Comparison of ENCODE assay signal across 1 cellular context in the genomic region with DNA sequence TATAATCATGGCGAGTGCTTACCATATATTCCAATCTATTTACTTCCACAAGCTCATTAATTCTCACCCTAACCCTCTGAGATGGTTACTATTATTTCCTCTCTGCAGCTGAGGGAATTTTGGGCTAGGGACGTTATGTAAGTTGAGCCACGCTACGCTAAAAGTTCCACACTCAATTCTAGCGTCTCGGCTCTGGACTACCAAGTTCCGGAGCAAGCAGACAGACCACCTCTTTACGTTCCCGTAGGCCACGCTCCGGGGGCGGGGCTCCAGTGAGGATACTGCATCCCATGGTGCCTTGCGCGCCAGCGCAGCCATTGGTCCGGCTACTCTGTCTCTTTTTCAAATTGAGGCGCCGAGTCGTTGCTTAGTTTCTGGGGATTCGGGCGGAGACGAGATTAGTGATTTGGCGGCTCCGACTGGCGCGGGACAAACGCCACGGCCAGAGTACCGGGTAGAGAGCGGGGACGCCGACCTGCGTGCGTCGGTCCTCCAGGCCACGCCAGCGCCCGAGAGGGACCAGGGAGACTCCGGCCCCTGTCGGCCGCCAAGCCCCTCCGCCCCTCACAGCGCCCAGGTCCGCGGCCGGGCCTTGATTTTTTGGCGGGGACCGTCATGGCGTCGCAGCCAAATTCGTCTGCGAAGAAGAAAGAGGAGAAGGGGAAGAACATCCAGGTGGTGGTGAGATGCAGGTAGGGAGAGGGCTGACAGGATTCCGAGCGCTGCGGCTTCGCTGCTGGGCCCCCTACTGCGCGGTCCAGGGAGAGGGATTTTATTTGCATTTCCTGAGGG.
TF ChIP-seq lines count a peak whose summit lies in the region.

Gene KIF11, plus strand, starts transcription at position 370 of the 792 bp plus-strand sequence. Its CDS starts 246 bp downstream, at position 616.

TF ChIP-seq in HEK293, 187 proteins besides CTCF, POLR2A, EP300 and RAD21 (continued from another document):
- TF ChIP-seq ZNF473 (tag by site-specific recombination; IDR thresholded peaks at IDR 0.05) (no peak), ZNF501 (tag by site-specific recombination; IDR thresholded peaks at IDR 0.05) (peak; percentile 94), ZNF423 (tag by site-specific recombination; IDR thresholded peaks at IDR 0.05) (0 out of 2 replicates have a peak, but pooled peaks have one; percentile 49), ZNF623 (tag by site-specific recombination; IDR thresholded peaks at IDR 0.05) (0 out of 2 replicates have a peak, but pooled peaks have one; percentile 5), ZNF10 (tag by site-specific recombination; IDR thresholded peaks at IDR 0.05) (peak; percentile 20; the same call in 1 of the 2 replicates), ZSCAN5A (tag by site-specific recombination; IDR thresholded peaks at IDR 0.05) (peak; percentile 72; the same call in 1 of the 2 replicates), ZFP69B (tag by site-specific recombination; IDR thresholded peaks at IDR 0.05) (0 out of 2 replicates have a peak, but pooled peaks have one; percentile 24), ZEB2 (tag by site-specific recombination; IDR thresholded peaks at IDR 0.05) (peak; percentile 84), ZNF311 (tag by site-specific recombination; IDR thresholded peaks at IDR 0.05; ENCODE audit: borderline replicate concordance) (no peak), ZNF610 (tag by site-specific recombination; IDR thresholded peaks at IDR 0.05; ENCODE audit: borderline replicate concordance) (no peak; the same call in 1 of the 2 replicates), ZNF660 (tag by site-specific recombination; IDR thresholded peaks at IDR 0.05) (peak; percentile 73; the same call in 1 of the 2 replicates), ZNF146 (tag by site-specific recombination; IDR thresholded peaks at IDR 0.05) (peak; percentile 9; the same call in 1 of the 2 replicates), ZBTB44 (tag by site-specific recombination; IDR thresholded peaks at IDR 0.05) (no peak), BCL11A (tag by site-specific recombination; IDR thresholded peaks at IDR 0.05; ENCODE audit: low read depth) (no peak), ZNF707 (tag by site-specific recombination; IDR thresholded peaks at IDR 0.05) (no peak), ZSCAN4 (tag by site-specific recombination; IDR thresholded peaks at IDR 0.05) (0 out of 2 replicates have a peak, but pooled peaks have one; percentile 40), ZNF335 (tag by site-specific recombination; conservative IDR thresholded peaks at IDR 0.05) (peak; percentile 86), BCL11B (tag by site-specific recombination; IDR thresholded peaks at IDR 0.05; ENCODE audit: low read depth) (peak; percentile 58; the same call in 1 of the 2 replicates), ZSCAN16 (tag by site-specific recombination; IDR thresholded peaks at IDR 0.05) (no peak), GFI1B (tag by site-specific recombination; IDR thresholded peaks at IDR 0.05) (peak; percentile 6; the same call in 1 of the 2 replicates), ZNF555 (tag by site-specific recombination; conservative IDR thresholded peaks at IDR 0.05) (no peak), ZNF391 (tag by site-specific recombination; IDR thresholded peaks at IDR 0.05; ENCODE audit: borderline replicate concordance, low read depth) (peak; percentile 41; the same call in 1 of the 2 replicates), ZNF24 (tag by site-specific recombination; IDR thresholded peaks at IDR 0.05) (peak; percentile 64)
- TF ChIP-seq, protein P1, sequence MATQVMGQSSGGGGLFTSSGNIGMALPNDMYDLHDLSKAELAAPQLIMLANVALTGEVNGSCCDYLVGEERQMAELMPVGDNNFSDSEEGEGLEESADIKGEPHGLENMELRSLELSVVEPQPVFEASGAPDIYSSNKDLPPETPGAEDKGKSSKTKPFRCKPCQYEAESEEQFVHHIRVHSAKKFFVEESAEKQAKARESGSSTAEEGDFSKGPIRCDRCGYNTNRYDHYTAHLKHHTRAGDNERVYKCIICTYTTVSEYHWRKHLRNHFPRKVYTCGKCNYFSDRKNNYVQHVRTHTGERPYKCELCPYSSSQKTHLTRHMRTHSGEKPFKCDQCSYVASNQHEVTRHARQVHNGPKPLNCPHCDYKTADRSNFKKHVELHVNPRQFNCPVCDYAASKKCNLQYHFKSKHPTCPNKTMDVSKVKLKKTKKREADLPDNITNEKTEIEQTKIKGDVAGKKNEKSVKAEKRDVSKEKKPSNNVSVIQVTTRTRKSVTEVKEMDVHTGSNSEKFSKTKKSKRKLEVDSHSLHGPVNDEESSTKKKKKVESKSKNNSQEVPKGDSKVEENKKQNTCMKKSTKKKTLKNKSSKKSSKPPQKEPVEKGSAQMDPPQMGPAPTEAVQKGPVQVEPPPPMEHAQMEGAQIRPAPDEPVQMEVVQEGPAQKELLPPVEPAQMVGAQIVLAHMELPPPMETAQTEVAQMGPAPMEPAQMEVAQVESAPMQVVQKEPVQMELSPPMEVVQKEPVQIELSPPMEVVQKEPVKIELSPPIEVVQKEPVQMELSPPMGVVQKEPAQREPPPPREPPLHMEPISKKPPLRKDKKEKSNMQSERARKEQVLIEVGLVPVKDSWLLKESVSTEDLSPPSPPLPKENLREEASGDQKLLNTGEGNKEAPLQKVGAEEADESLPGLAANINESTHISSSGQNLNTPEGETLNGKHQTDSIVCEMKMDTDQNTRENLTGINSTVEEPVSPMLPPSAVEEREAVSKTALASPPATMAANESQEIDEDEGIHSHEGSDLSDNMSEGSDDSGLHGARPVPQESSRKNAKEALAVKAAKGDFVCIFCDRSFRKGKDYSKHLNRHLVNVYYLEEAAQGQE (tag by site-specific recombination; IDR thresholded peaks at IDR 0.05) = peak; percentile 39; the same call in 1 of the 2 replicates
- TF ChIP-seq, protein P2, sequence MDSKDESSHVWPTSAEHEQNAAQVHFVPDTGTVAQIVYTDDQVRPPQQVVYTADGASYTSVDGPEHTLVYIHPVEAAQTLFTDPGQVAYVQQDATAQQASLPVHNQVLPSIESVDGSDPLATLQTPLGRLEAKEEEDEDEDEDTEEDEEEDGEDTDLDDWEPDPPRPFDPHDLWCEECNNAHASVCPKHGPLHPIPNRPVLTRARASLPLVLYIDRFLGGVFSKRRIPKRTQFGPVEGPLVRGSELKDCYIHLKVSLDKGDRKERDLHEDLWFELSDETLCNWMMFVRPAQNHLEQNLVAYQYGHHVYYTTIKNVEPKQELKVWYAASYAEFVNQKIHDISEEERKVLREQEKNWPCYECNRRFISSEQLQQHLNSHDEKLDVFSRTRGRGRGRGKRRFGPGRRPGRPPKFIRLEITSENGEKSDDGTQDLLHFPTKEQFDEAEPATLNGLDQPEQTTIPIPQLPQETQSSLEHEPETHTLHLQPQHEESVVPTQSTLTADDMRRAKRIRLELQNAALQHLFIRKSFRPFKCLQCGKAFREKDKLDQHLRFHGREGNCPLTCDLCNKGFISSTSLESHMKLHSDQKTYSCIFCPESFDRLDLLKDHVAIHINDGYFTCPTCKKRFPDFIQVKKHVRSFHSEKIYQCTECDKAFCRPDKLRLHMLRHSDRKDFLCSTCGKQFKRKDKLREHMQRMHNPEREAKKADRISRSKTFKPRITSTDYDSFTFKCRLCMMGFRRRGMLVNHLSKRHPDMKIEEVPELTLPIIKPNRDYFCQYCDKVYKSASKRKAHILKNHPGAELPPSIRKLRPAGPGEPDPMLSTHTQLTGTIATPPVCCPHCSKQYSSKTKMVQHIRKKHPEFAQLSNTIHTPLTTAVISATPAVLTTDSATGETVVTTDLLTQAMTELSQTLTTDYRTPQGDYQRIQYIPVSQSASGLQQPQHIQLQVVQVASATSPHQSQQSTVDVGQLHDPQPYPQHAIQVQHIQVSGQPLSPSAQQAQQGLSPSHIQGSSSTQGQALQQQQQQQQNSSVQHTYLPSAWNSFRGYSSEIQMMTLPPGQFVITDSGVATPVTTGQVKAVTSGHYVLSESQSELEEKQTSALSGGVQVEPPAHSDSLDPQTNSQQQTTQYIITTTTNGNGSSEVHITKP (tag by site-specific recombination; IDR thresholded peaks at IDR 0.05) = no peak
